8 cellular contexts compared by ENCODE assay signal in genomic region chr7:133230591-133231194, GRCh38. TPM values are rescaled to one million over a fixed set of nuclear protein-coding genes. Genes with fewer than 3 reads are reported as not detected.
DNase-seq lines count a peak whose midpoint lies in the region; ATAC-seq, FAIRE-seq and TF ChIP-seq lines count a peak whose summit lies in the region.

No MANE protein-coding gene starts in this region.

- CTCF ChIA-PET in CD4-positive, alpha-beta memory T cell (lab: Charles Lee; ENCODE audit: partially characterized antibody): no interaction called here

- POLR2A ChIA-PET in CD4-positive, alpha-beta memory T cell (lab: Charles Lee; ENCODE audit: partially characterized antibody): no interaction called here

- no peak for TF ChIP-seq POLR2A in H54 (IDR thresholded peaks at IDR 0.05; ENCODE audit: low read depth, low read length)

- peaks cover 9 to 12% of the 10 kb centered on the region in 2 donors for H3K27me3 Mint-ChIP-seq in CD4-positive, alpha-beta memory T cell

- H3K9me3 ChIP-seq in CD4-positive, alpha-beta memory T cell (ENCODE audit: control insufficient read depth in 1 of 2, low read length in 2 of 2): no peaks in the 10 kb centered on the region
- no peaks in the 10 kb centered on the region for H3K9me3 ChIP-seq in psoas muscle

- no peak overlapping the region for H3K27ac ChIP-seq in CD4-positive, alpha-beta memory T cell (ENCODE audit: low read depth, low read length)
- no peak overlapping the region for H3K27ac ChIP-seq in psoas muscle

- H3K4me3 Mint-ChIP-seq in CD4-positive, alpha-beta memory T cell: no peak overlapping the region

- no peaks in the 10 kb centered on the region for H3K36me3 Mint-ChIP-seq in CD4-positive, alpha-beta memory T cell

- peak in 2 of 4 donors; percentile 57 to 67 for ATAC-seq in psoas muscle
- no peak for ATAC-seq in GM21619 (IDR thresholded peaks at IDR 0.05; ENCODE audit: unreplicated experiment)
- ATAC-seq in GM21390 (IDR thresholded peaks at IDR 0.05; ENCODE audit: unreplicated experiment): no peak

- TF ChIP-seq CTCF in psoas muscle (IDR thresholded peaks at IDR 0.05): peak; percentile 70

- no peak for FAIRE-seq in H54 (lab: Jason Lieb, UNC)

- WGBS in psoas muscle, 3 donors: 34 to 36% (median 36%) methylated on average over 5 of the region's 5 CpGs

- H3K4me3 ChIP-seq in CD4-positive, alpha-beta memory T cell (ENCODE audit: low read length in 2 of 2): no peak overlapping the region
- no peak overlapping the region for H3K4me3 ChIP-seq in psoas muscle

- H3K36me3 ChIP-seq in CD4-positive, alpha-beta memory T cell (ENCODE audit: insufficient read depth, low read length): no peaks in the 10 kb centered on the region
- no peaks in the 10 kb centered on the region for H3K36me3 ChIP-seq in psoas muscle (ENCODE audit: insufficient read depth in 1 of 2, low read depth in 1 of 2)

- intact Hi-C loops in CD4-positive, alpha-beta memory T cell (cut with micrococcal nuclease): no loop called here
- intact Hi-C loops in psoas muscle (cut with DNase I): no loop called here

- no peaks in the 10 kb centered on the region for H3K9me3 Mint-ChIP-seq in CD4-positive, alpha-beta memory T cell

- no peaks in the 10 kb centered on the region for H3K27me3 ChIP-seq in CD4-positive, alpha-beta memory T cell (ENCODE audit: insufficient read depth, low read length)
- no peaks in the 10 kb centered on the region for H3K27me3 ChIP-seq in psoas muscle (ENCODE audit: insufficient read depth in 3 of 3, low read length in 2 of 3)

- peak; percentile 5 to 47 (median 30) for DNase-seq in CD4-positive, alpha-beta memory T cell
- DNase-seq in H54 (ENCODE audit: insufficient read length, low spot score): peak; percentile 23
- peak; percentile 57 for DNase-seq in NCI-H748 (lab: John Stamatoyannopoulos, UW; ENCODE audit: unreplicated experiment)
- peak; percentile 33 for DNase-seq in activated CD8-positive, alpha-beta memory T cell treated with anti-CD3 and anti-CD28 coated beads, Interleukin-2, amount 50 U/mL, for 4 hours
- DNase-seq in germinal center (ENCODE audit: low spot score): peak; percentile 38
- no peak for DNase-seq in psoas muscle

- H3K4me1 Mint-ChIP-seq in CD4-positive, alpha-beta memory T cell: no peaks in the 10 kb centered on the region

- no peak overlapping the region for H3K27ac Mint-ChIP-seq in CD4-positive, alpha-beta memory T cell

- no peaks in the 10 kb centered on the region for H3K4me1 ChIP-seq in CD4-positive, alpha-beta memory T cell (ENCODE audit: insufficient read depth, low read length)
- no peaks in the 10 kb centered on the region for H3K4me1 ChIP-seq in psoas muscle

RNA-seq across cellular contexts. Expression of gene EXOC4, which starts 22.2 kb away (rescaled TPM):
- 10 to 100 TPM; 68.9 to 81.2 TPM for total RNA-seq in CD4-positive, alpha-beta memory T cell
- polyA plus RNA-seq in CD4-positive, alpha-beta memory T cell: 10 to 100 TPM; 33.8 to 47.3 TPM
- total RNA-seq in psoas muscle: 10 to 100 TPM; 28.0 to 63.0 (median 42.8) TPM
- polyA plus RNA-seq in psoas muscle: 10 to 100 TPM in 2 of 3 donors, 1 to 10 TPM in 1; 7.6 to 29.1 (median 15.4) TPM

Comparison
In these comparisons a context has a peak if more than half of its experiments do, and no peak if none do; other contexts are left out.
1. DNase-seq: peak in CD4-positive, alpha-beta memory T cell (5 of 5), H54 (single experiment), NCI-H748 (single experiment), activated CD8-positive, alpha-beta memory T cell treated with anti-CD3 and anti-CD28 coated beads, Interleukin-2, amount 50 U/mL, for 4 hours (single experiment) and germinal center (single experiment); none in psoas muscle (0 of 2).